Comparison of ENCODE assay signal across 1 cellular context in genomic region chr1:7127322-7128050, GRCh38.
TF ChIP-seq lines count a peak whose summit lies in the region.

No MANE protein-coding gene starts in this region.

TF ChIP-seq in GM23338, 12 proteins besides CTCF, POLR2A, EP300 and RAD21 (continued from another document):
- TF ChIP-seq ZNF462 (CRISPR knock-in tag; IDR thresholded peaks at IDR 0.05) (no peak), ZNF331 (CRISPR knock-in tag; IDR thresholded peaks at IDR 0.05; ENCODE audit: low read depth) (no peak), STAT1 (IDR thresholded peaks at IDR 0.05; ENCODE audit: unreplicated experiment) (no peak)
TF ChIP-seq in GM23338: peak in this region for 0.
